In the genomic region with DNA sequence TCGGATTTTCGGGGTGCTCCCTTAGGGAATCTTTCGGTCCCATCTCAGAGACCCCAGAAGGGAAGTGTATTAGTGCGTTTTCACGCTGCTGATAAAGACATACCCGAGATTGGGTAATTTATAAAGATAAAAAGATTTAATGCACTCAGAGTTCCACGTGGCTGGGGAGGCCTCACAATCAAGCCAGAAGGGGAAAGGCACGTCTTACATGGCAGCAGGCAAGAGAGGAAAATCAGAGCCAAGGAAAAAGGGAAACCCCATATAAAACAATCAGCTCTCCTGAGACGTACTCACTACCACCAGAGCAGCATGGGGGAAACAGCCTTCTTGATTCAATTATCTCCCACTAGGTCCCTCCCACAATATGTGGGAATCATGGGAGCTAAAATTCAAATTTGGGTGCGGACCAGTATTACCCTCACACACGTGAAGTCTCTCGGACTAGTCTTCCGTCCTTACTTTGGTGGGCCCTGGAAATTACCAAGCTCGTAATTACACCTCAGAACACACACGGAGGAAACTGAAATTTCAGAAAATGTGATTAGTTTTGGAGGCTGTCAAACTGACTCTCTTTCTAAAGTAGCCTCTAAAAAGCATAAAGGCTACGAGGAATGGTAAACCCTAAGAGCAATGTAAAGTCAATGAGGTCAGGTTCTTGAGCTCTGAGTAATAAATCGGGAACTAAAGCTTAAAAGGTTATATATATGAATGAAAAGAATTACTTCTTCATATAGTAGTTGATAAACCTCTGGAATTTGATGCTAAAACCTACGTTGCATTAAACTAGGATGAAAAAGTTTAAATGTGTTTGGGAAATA, we compare ENCODE assay signal across 8 cellular contexts. TPM values are rescaled to one million over a fixed set of nuclear protein-coding genes. Genes with fewer than 3 reads are reported as not detected.
A peak's percentile ranks its signal among the peaks of the same experiment; 100 is the strongest.
DNase-seq lines count a peak whose midpoint lies in the region; ATAC-seq and TF ChIP-seq lines count a peak whose summit lies in the region.

No MANE protein-coding gene starts in this region.

- DNase-seq in Karpas-422: no peak
- DNase-seq in caudate nucleus (lab: John Stamatoyannopoulos, UW): peak in 1 of 61 donors; percentile 53
- no peak for DNase-seq in neural crest cell (ENCODE audit: low read depth, low spot score)
- no peak for DNase-seq in putamen (ENCODE audit: low spot score)
- no peak for DNase-seq in D341Med (ENCODE audit: low spot score)

- H3K9me3 Mint-ChIP-seq in neural crest cell: no peaks in the 10 kb centered on the region

- peaks cover 6% of the 10 kb centered on the region for H3K27me3 Mint-ChIP-seq in neural crest cell (ENCODE audit: low read depth)

- H3K9me2 ChIP-seq in Karpas-422 (replicated peaks; ENCODE audit: insufficient read depth, low read length): no peaks in the 10 kb centered on the region

- H2AFZ ChIP-seq in Karpas-422 (ENCODE audit: low read length): peak overlapping the region; percentile 91

- H3K4me3 ChIP-seq in Karpas-422 (ENCODE audit: low read length): peak overlapping the region; percentile 52; the same call in 1 of the 2 replicates

- peaks cover 40% of the 10 kb centered on the region for H3K4me1 ChIP-seq in Karpas-422 (ENCODE audit: low read length)

- peak overlapping the region; percentile 99 for H3K4me3 Mint-ChIP-seq in neural crest cell

- H4K20me1 ChIP-seq in Karpas-422 (ENCODE audit: insufficient read depth, low read depth, low read length): peaks cover 22% of the 10 kb centered on the region

- H3K27ac ChIP-seq in Karpas-422 (ENCODE audit: low read length) (no peak overlapping the region), caudate nucleus (ENCODE audit: low read depth, low read length) (peak overlapping the region; percentile 50)

- TF ChIP-seq CTCF in neural crest cell (conservative IDR thresholded peaks at IDR 0.05): no peak

- H3K4me2 ChIP-seq in Karpas-422 (ENCODE audit: low read depth, low read length, poor library complexity, severe bottlenecking): peak overlapping the region; percentile 71

- peaks cover 29% of the 10 kb centered on the region for H3K36me3 ChIP-seq in Karpas-422 (ENCODE audit: insufficient read depth, low read length)

- peak; percentile 2 for ATAC-seq in GM18502 (IDR thresholded peaks at IDR 0.05; ENCODE audit: poor library complexity, unreplicated experiment)
- no peak for ATAC-seq in GM18858 (IDR thresholded peaks at IDR 0.05; ENCODE audit: unreplicated experiment)
- ATAC-seq in GM21367 (IDR thresholded peaks at IDR 0.05; ENCODE audit: unreplicated experiment): no peak

- peak overlapping the region; percentile 43 for H3K27ac Mint-ChIP-seq in neural crest cell (ENCODE audit: unreplicated experiment)

- peaks cover 31% of the 10 kb centered on the region for H3K4me1 Mint-ChIP-seq in neural crest cell

- H3K9ac ChIP-seq in Karpas-422 (ENCODE audit: low read length): peak overlapping the region; percentile 58

- no peaks in the 10 kb centered on the region for H3K27me3 ChIP-seq in Karpas-422 (ENCODE audit: low read length)

- peaks cover 9% of the 10 kb centered on the region for H3K36me3 Mint-ChIP-seq in neural crest cell (ENCODE audit: low read depth)

- peaks cover 7% of the 10 kb centered on the region for H3K9me3 ChIP-seq in Karpas-422 (ENCODE audit: low read length)

- H3K79me2 ChIP-seq in Karpas-422 (ENCODE audit: low read length): peaks cover 41% of the 10 kb centered on the region

RNA-seq across cellular contexts. Expression of a gene that starts 0.7 kb away (rescaled TPM):
- 7.6 and 16.8 TPM in 2 replicates for total RNA-seq in Karpas-422 (2014; rRNA removed; shearing (Covaris generic); ENCODE audit: low replicate concordance)
- total RNA-seq in neural crest cell: 16.3 and 17.6 TPM in 2 replicates

RNA-seq across cellular contexts. Expression of a gene that starts 57.0 kb away (rescaled TPM):
- 0.07 TPM in 1 of 2 replicates, not detected in the other for total RNA-seq in Karpas-422 (2014; rRNA removed; shearing (Covaris generic); ENCODE audit: low replicate concordance)
- total RNA-seq in neural crest cell: 1.4 and 1.9 TPM in 2 replicates
